In genomic region chr6:139249387-139249786, GRCh38 we compare ENCODE assay signal across 13 cellular contexts. TPM values are rescaled to one million over a fixed set of nuclear protein-coding genes. Genes with fewer than 3 reads are reported as not detected.
DNase-seq lines count a peak whose midpoint lies in the region; ATAC-seq lines count a peak whose summit lies in the region.
"Had no signal": no experiment of that assay in that cellular context is flagged by ENCODE, and none has a peak within 500 bp of the region (broad histone marks: within the 10 kb centered on the region; RNA-seq: fewer than 3 reads in every experiment).

No MANE protein-coding gene starts in this region.

- H3K27ac Mint-ChIP-seq in naive thymus-derived CD4-positive, alpha-beta T cell: peak overlapping the region in 7 of 9 donors; percentile 12 to 97 (median 78)

- peaks cover 0 to 2% (median 0%) of the 10 kb centered on the region in 11 donors for H3K9me3 Mint-ChIP-seq in naive thymus-derived CD4-positive, alpha-beta T cell

- ATAC-seq in GM21717 (IDR thresholded peaks at IDR 0.05; ENCODE audit: unreplicated experiment) (peak; percentile 37), HG02610 (IDR thresholded peaks at IDR 0.05; ENCODE audit: unreplicated experiment) (no peak)
- no peak for ATAC-seq in naive thymus-derived CD4-positive, alpha-beta T cell
- ATAC-seq: HCT116 had no signal

- H3K4me1 Mint-ChIP-seq in naive thymus-derived CD4-positive, alpha-beta T cell: peaks cover 28 to 56% (median 51%) of the 10 kb centered on the region in 7 donors

- no peaks in the 10 kb centered on the region for H3K4me1 ChIP-seq in ACC112 (ENCODE audit: control insufficient read depth, insufficient read depth, low read length, unreplicated experiment)
- H3K4me1 ChIP-seq in naive thymus-derived CD4-positive, alpha-beta T cell (ENCODE audit: control insufficient read depth in 2 of 2, insufficient read depth in 2 of 2, low read length in 2 of 2): peaks cover 21 to 23% of the 10 kb centered on the region in 2 donors

- H3K36me3 Mint-ChIP-seq in naive thymus-derived CD4-positive, alpha-beta T cell: peaks cover 0 to 16% (median 4%) of the 10 kb centered on the region in 5 donors

- CTCF ChIA-PET in naive thymus-derived CD4-positive, alpha-beta T cell (lab: Charles Lee): interaction anchor here (1.0 to 1.4 kb wide), 3 partner anchors 30 to 81 kb away, joined by 4 to 8 read pairs (median 6); no protein-coding TSS in a partner anchor

- no peaks in the 10 kb centered on the region for H3K9me3 ChIP-seq in naive thymus-derived CD4-positive, alpha-beta T cell (ENCODE audit: control insufficient read depth in 2 of 3, low read length in 3 of 3)

- DNase-seq in activated T-cell treated with anti-CD3 and anti-CD28 coated beads for 48 hours (ENCODE audit: low read depth): peak; percentile 9
- DNase-seq in naive thymus-derived CD4-positive, alpha-beta T cell: peak in 1 of 9 donors; percentile 51
- DNase-seq in T-helper 9 cell: no peak
- no peak for DNase-seq in epidermal melanocyte (ENCODE audit: insufficient read length, low spot score)
- DNase-seq in ecto neural progenitor cell (ENCODE audit: low spot score): no peak
- DNase-seq: NCI-H526 treated with DMSO at 0.1 percent for 48 hours, substantia nigra had no signal

- POLR2A ChIA-PET in naive thymus-derived CD4-positive, alpha-beta T cell (lab: Charles Lee): no interaction called here

- peak overlapping the region; percentile 57 for H2AFZ ChIP-seq in ACC112 (ENCODE audit: low read length, unreplicated experiment)

- no peak overlapping the region for H3K27ac ChIP-seq in ACC112 (ENCODE audit: low read depth, low read length)
- no peak overlapping the region for H3K27ac ChIP-seq in naive thymus-derived CD4-positive, alpha-beta T cell (ENCODE audit: low read depth, low read length)
- H3K27ac ChIP-seq: C4-2B had no signal

- no peaks in the 10 kb centered on the region for H3K36me3 ChIP-seq in ACC112 (ENCODE audit: insufficient read depth, low read length)
- H3K36me3 ChIP-seq in naive thymus-derived CD4-positive, alpha-beta T cell (ENCODE audit: control insufficient read depth in 2 of 3, insufficient read depth in 3 of 3, low read length in 3 of 3): no peaks in the 10 kb centered on the region

- no peaks in the 10 kb centered on the region for H3K79me2 ChIP-seq in ACC112 (ENCODE audit: control insufficient read depth, insufficient read depth, low read length, unreplicated experiment)

- H3K4me3 ChIP-seq in ACC112 (ENCODE audit: low read depth, low read length): no peak overlapping the region
- no peak overlapping the region for H3K4me3 ChIP-seq in naive thymus-derived CD4-positive, alpha-beta T cell (ENCODE audit: low read length)

- H3K27me3 Mint-ChIP-seq in naive thymus-derived CD4-positive, alpha-beta T cell: no peaks in the 10 kb centered on the region

- no peaks in the 10 kb centered on the region for H3K27me3 ChIP-seq in ACC112 (ENCODE audit: insufficient read depth, low read length)
- H3K27me3 ChIP-seq in naive thymus-derived CD4-positive, alpha-beta T cell (ENCODE audit: control insufficient read depth in 2 of 2, insufficient read depth in 2 of 2, low read length in 2 of 2): no peaks in the 10 kb centered on the region

- peak overlapping the region in 4 of 10 donors; percentile 28 to 50 (median 37) for H3K4me3 Mint-ChIP-seq in naive thymus-derived CD4-positive, alpha-beta T cell

- intact Hi-C loops in naive thymus-derived CD4-positive, alpha-beta T cell (cut with micrococcal nuclease): loop anchor here in 1 of 2 donors (2.0 kb wide), 1 partner anchor 15 kb away; no protein-coding TSS in a partner anchor

RNA-seq across cellular contexts. Expression of gene TXLNB, which starts 42.4 kb away (rescaled TPM):
- total RNA-seq in naive thymus-derived CD4-positive, alpha-beta T cell: 1 to 10 TPM in 1 of 5 experiments, under 1 TPM in 4; 0.29 to 1.1 (median 0.66) TPM
- under 1 TPM; 0.12 to 0.44 TPM for polyA plus RNA-seq in naive thymus-derived CD4-positive, alpha-beta T cell
- polyA plus RNA-seq: neural cell had no signal
